Comparison of ENCODE assay signal across 8 cellular contexts in genomic region chr19:48445256-48445605, GRCh38. TPM values are rescaled to one million over a fixed set of nuclear protein-coding genes. Genes with fewer than 3 reads are reported as not detected.
DNase-seq lines count a peak whose midpoint lies in the region; ATAC-seq and TF ChIP-seq lines count a peak whose summit lies in the region.

No MANE protein-coding gene starts in this region.

- intact Hi-C loops in aorta (cut with DNase I) = loop anchor here in 1 of 2 donors (1.0 to 10.0 kb wide), 3 partner anchors 23 to 142 kb away; partner anchors contain the start of gene EMP3

- peak overlapping the region; percentile 88 for H3K9ac ChIP-seq in endodermal cell (ENCODE audit: extremely low read depth, low read length, poor library complexity, severe bottlenecking)

- H3K27ac ChIP-seq in endodermal cell (ENCODE audit: low read depth, low read length) (peak overlapping the region; percentile 75), aorta (ENCODE audit: low read depth in 1 of 2, low read length in 2 of 2) (no peak overlapping the region)

- H3K4me3 ChIP-seq in H7 (ENCODE audit: insufficient read depth, low read depth, low read length) (peak overlapping the region; percentile 81), NB4 (ENCODE audit: low read depth, low read length) (peak overlapping the region; percentile 82), endodermal cell (ENCODE audit: low read length) (peak overlapping the region; percentile 95), aorta (ENCODE audit: low read length in 2 of 2) (peak overlapping the region; percentile 68 to 75)

- peaks cover 23% of the 10 kb centered on the region for H3K4me1 Mint-ChIP-seq in T-helper 2 cell treated with Interferon-gamma antibody and Interleukin-4, amounts not matched to agents 5 μg/mL and 100 μg/mL, for 36 hours (ENCODE audit: low read depth)
- peaks cover 14% of the 10 kb centered on the region for H3K4me1 Mint-ChIP-seq in endodermal cell
- H3K4me1 Mint-ChIP-seq in mesothelial cell of epicardium = peaks cover 16% of the 10 kb centered on the region

- H3K9me3 Mint-ChIP-seq in T-helper 2 cell treated with Interferon-gamma antibody and Interleukin-4, amounts not matched to agents 5 μg/mL and 100 μg/mL, for 36 hours = no peaks in the 10 kb centered on the region
- H3K9me3 Mint-ChIP-seq in endodermal cell = no peaks in the 10 kb centered on the region
- H3K9me3 Mint-ChIP-seq in mesothelial cell of epicardium = no peaks in the 10 kb centered on the region

- H3K27me3 Mint-ChIP-seq in T-helper 2 cell treated with Interferon-gamma antibody and Interleukin-4, amounts not matched to agents 5 μg/mL and 100 μg/mL, for 36 hours (ENCODE audit: low read depth) = peaks cover 26% of the 10 kb centered on the region
- H3K27me3 Mint-ChIP-seq in endodermal cell (ENCODE audit: insufficient read depth) (peaks cover 31% of the 10 kb centered on the region), mesothelial cell of epicardium (ENCODE audit: low read depth) (no peaks in the 10 kb centered on the region)

- peaks cover 31% of the 10 kb centered on the region for H3K36me3 Mint-ChIP-seq in T-helper 2 cell treated with Interferon-gamma antibody and Interleukin-4, amounts not matched to agents 5 μg/mL and 100 μg/mL, for 36 hours (ENCODE audit: low read depth)
- H3K36me3 Mint-ChIP-seq in endodermal cell (ENCODE audit: low read depth) (peaks cover 31% of the 10 kb centered on the region), mesothelial cell of epicardium (peaks cover 17% of the 10 kb centered on the region)

- no peaks in the 10 kb centered on the region for H3K27me3 ChIP-seq in H7 (ENCODE audit: control insufficient read depth, insufficient read depth, low read length)
- peaks cover 21% of the 10 kb centered on the region for H3K27me3 ChIP-seq in endodermal cell (ENCODE audit: control insufficient read depth, insufficient read depth, low read length, poor library complexity, severe bottlenecking)
- no peaks in the 10 kb centered on the region for H3K27me3 ChIP-seq in aorta (ENCODE audit: control insufficient read depth in 1 of 2, insufficient read depth in 2 of 2, low read length in 1 of 2)

- no peak for TF ChIP-seq POLR2A in NB4 (IDR thresholded peaks at IDR 0.05; ENCODE audit: extremely low read depth, insufficient read length)

- no peaks in the 10 kb centered on the region for H3K4me1 ChIP-seq in endodermal cell (ENCODE audit: control insufficient read depth, insufficient read depth, low read length)
- no peaks in the 10 kb centered on the region for H3K4me1 ChIP-seq in aorta (ENCODE audit: control insufficient read depth in 1 of 2, insufficient read depth in 2 of 2, low read length in 2 of 2)

- TF ChIP-seq CTCF in NB4 (IDR thresholded peaks at IDR 0.05; ENCODE audit: low read depth, low read length) (peak; percentile 90), endodermal cell (conservative IDR thresholded peaks at IDR 0.05) (peak; percentile 79), mesothelial cell of epicardium (IDR thresholded peaks at IDR 0.05; ENCODE audit: unreplicated experiment) (no peak)

- H3K36me3 ChIP-seq in H7 (replicated peaks; ENCODE audit: control insufficient read depth, insufficient read depth, low read length) (peaks cover 16% of the 10 kb centered on the region), endodermal cell (ENCODE audit: control insufficient read depth, insufficient read depth, low read length) (peaks cover 27% of the 10 kb centered on the region), aorta (ENCODE audit: control insufficient read depth in 1 of 2, insufficient read depth in 2 of 2, low read length in 1 of 2) (peaks cover 0 to 2% of the 10 kb centered on the region in 2 donors)

- H3K9me3 ChIP-seq in endodermal cell (ENCODE audit: control insufficient read depth, low read length) (no peaks in the 10 kb centered on the region), aorta (ENCODE audit: control insufficient read depth, low read length) (no peaks in the 10 kb centered on the region)

- H3K4me3 Mint-ChIP-seq in T-helper 2 cell treated with Interferon-gamma antibody and Interleukin-4, amounts not matched to agents 5 μg/mL and 100 μg/mL, for 36 hours = peak overlapping the region; percentile 93
- H3K4me3 Mint-ChIP-seq in endodermal cell (peak overlapping the region; percentile 88), mesothelial cell of epicardium (peak overlapping the region; percentile 92)

- DNase-seq in NOMO-1 (lab: John Stamatoyannopoulos, UW; ENCODE audit: unreplicated experiment in 2 of 2) (peak; percentile 59 to 78), NOMO-1 treated with dmso at 0.1 percent for 144 hours (lab: John Stamatoyannopoulos, UW; ENCODE audit: unreplicated experiment) (no peak), H7 (peak; percentile 88), NB4 (ENCODE audit: low read depth) (peak; percentile 98), endodermal cell (peak; percentile 80), mesothelial cell of epicardium (ENCODE audit: low spot score in 2 of 2, unreplicated experiment in 2 of 2) (no peak), aorta (no peak)
- DNase-seq in T-helper 2 cell treated with Interferon-gamma antibody and Interleukin-4, amounts not matched to agents 5 μg/mL and 100 μg/mL, for 36 hours (ENCODE audit: low spot score) = no peak

- WGBS in endodermal cell (ENCODE audit: insufficient coverage in 1 of 2, insufficient read length in 1 of 2), 2 experiments = 15 to 19% methylated on average over 5 to 6 of the region's 6 CpGs
- WGBS in aorta, 2 donors = 1 to 4% methylated on average over 6 of the region's 6 CpGs

- peak; percentile 88 for ATAC-seq in aorta (ENCODE audit: low FRiP score)

- H3K27ac Mint-ChIP-seq in T-helper 2 cell treated with Interferon-gamma antibody and Interleukin-4, amounts not matched to agents 5 μg/mL and 100 μg/mL, for 36 hours = peak overlapping the region; percentile 86
- H3K27ac Mint-ChIP-seq in endodermal cell (peak overlapping the region; percentile 98), mesothelial cell of epicardium (peak overlapping the region; percentile 85)

RNA-seq across cellular contexts. Expression of gene GRWD1, which starts 0.6 kb away (rescaled TPM):
- total RNA-seq in H7 (2014; rRNA removed; shearing (Covaris generic)) = 80.6 and 97.8 TPM in 2 replicates
- 10 to 100 TPM; 36.6 to 39.2 TPM for total RNA-seq in endodermal cell
- 15.0 TPM for polyA plus RNA-seq in endodermal cell (2013, experiment 1 of 2)
- 15.6 TPM for polyA plus RNA-seq in endodermal cell (2013, experiment 2 of 2)
- 34.0 to 36.5 TPM (median 36.2 TPM) in 3 replicates for total RNA-seq in mesothelial cell of epicardium
- total RNA-seq in aorta = 10 to 100 TPM; 21.4 to 25.8 TPM
- polyA plus RNA-seq in aorta = 1 to 10 TPM; 7.0 to 9.0 TPM

RNA-seq across cellular contexts. Expression of gene KCNJ14, which starts 10.1 kb away (rescaled TPM):
- total RNA-seq in H7 (2014; rRNA removed; shearing (Covaris generic)) = 0.21 and 0.70 TPM in 2 replicates
- total RNA-seq in endodermal cell (1 to 10 TPM in 1 of 2 donors, under 1 TPM in 1; 0.73 to 1.1 TPM), mesothelial cell of epicardium (2.7 to 2.8 TPM (median 2.8 TPM) in 3 replicates), aorta (1 to 10 TPM; 1.1 TPM)
- 0.43 TPM for polyA plus RNA-seq in endodermal cell (2013, experiment 1 of 2)
- 0.62 TPM for polyA plus RNA-seq in endodermal cell (2013, experiment 2 of 2)
- polyA plus RNA-seq in aorta = under 1 TPM in 1 of 2 donors, not detected in 1; 0.36 TPM

RNA-seq across cellular contexts. Expression of gene CYTH2, which starts 23.9 kb away (rescaled TPM):
- total RNA-seq in H7 (2014; rRNA removed; shearing (Covaris generic)) = 42.9 and 51.3 TPM in 2 replicates
- 100 to 1,000 TPM; 106 to 133 TPM for total RNA-seq in endodermal cell
- polyA plus RNA-seq in endodermal cell (2013, experiment 1 of 2) = 133 TPM
- 112 TPM for polyA plus RNA-seq in endodermal cell (2013, experiment 2 of 2)
- 184 to 196 TPM (median 190 TPM) in 3 replicates for total RNA-seq in mesothelial cell of epicardium
- 10 to 100 TPM; 56.8 to 61.2 TPM for total RNA-seq in aorta
- polyA plus RNA-seq in aorta = 10 to 100 TPM; 32.7 to 76.6 TPM

RNA-seq across cellular contexts. Expression of gene GRIN2D, which starts 51.8 kb away (rescaled TPM):
- 4.4 and 4.8 TPM in 2 replicates for total RNA-seq in H7 (2014; rRNA removed; shearing (Covaris generic))
- 1 to 10 TPM in 1 of 2 donors, under 1 TPM in 1; 0.77 to 1.2 TPM for total RNA-seq in endodermal cell
- polyA plus RNA-seq in endodermal cell (2013, experiment 1 of 2) = 10.1 TPM
- 9.3 TPM for polyA plus RNA-seq in endodermal cell (2013, experiment 2 of 2)
- total RNA-seq in mesothelial cell of epicardium = 14.5 to 15.8 TPM (median 15.7 TPM) in 3 replicates
- 1 to 10 TPM in 1 of 2 donors, under 1 TPM in 1; 0.91 to 4.0 TPM for total RNA-seq in aorta
- under 1 TPM in 1 of 2 donors, not detected in 1; 0.03 TPM for polyA plus RNA-seq in aorta

RNA-seq across cellular contexts. Expression of gene KDELR1, which starts 53.9 kb away (rescaled TPM):
- 110 and 111 TPM in 2 replicates for total RNA-seq in H7 (2014; rRNA removed; shearing (Covaris generic))
- total RNA-seq in endodermal cell = 100 to 1,000 TPM; 227 to 285 TPM
- 254 TPM for polyA plus RNA-seq in endodermal cell (2013, experiment 1 of 2)
- 229 TPM for polyA plus RNA-seq in endodermal cell (2013, experiment 2 of 2)
- total RNA-seq in mesothelial cell of epicardium = 255 to 262 TPM (median 260 TPM) in 3 replicates
- total RNA-seq in aorta = 100 to 1,000 TPM in 1 of 2 donors, 10 to 100 TPM in 1; 94.0 to 128 TPM
- polyA plus RNA-seq in aorta = 100 to 1,000 TPM in 1 of 2 donors, 10 to 100 TPM in 1; 60.7 to 122 TPM

Comparison
In these comparisons a context has a peak if more than half of its experiments do, and no peak if none do; other contexts are left out.
1. DNase-seq: peak in NOMO-1 (2 of 2), H7 (single experiment), NB4 (single experiment) and endodermal cell (single experiment); none in NOMO-1 treated with dmso at 0.1 percent for 144 hours (single experiment), T-helper 2 cell treated with Interferon-gamma antibody and Interleukin-4, amounts not matched to agents 5 μg/mL and 100 μg/mL, for 36 hours (single experiment), mesothelial cell of epicardium (0 of 2) and aorta (0 of 2).
2. Peak in every context shown above with its lines, with median percentiles within 50 percentile points of each other: H3K4me3 ChIP-seq, H3K27ac Mint-ChIP-seq and H3K4me3 Mint-ChIP-seq.